Comparison of ENCODE assay signal across 1 cellular context in genomic region chr3:187130346-187131066, GRCh38.
TF ChIP-seq lines count a peak whose summit lies in the region.

No MANE protein-coding gene starts in this region.

TF ChIP-seq in GM23338, 12 proteins besides CTCF, POLR2A, EP300 and RAD21 (continued from another document):
- TF ChIP-seq ZNF462 (CRISPR knock-in tag; IDR thresholded peaks at IDR 0.05) (no peak), POLR2AphosphoS5 (IDR thresholded peaks at IDR 0.05; ENCODE audit: low read depth) (no peak)
